15 cellular contexts compared by ENCODE assay signal in the genomic region with DNA sequence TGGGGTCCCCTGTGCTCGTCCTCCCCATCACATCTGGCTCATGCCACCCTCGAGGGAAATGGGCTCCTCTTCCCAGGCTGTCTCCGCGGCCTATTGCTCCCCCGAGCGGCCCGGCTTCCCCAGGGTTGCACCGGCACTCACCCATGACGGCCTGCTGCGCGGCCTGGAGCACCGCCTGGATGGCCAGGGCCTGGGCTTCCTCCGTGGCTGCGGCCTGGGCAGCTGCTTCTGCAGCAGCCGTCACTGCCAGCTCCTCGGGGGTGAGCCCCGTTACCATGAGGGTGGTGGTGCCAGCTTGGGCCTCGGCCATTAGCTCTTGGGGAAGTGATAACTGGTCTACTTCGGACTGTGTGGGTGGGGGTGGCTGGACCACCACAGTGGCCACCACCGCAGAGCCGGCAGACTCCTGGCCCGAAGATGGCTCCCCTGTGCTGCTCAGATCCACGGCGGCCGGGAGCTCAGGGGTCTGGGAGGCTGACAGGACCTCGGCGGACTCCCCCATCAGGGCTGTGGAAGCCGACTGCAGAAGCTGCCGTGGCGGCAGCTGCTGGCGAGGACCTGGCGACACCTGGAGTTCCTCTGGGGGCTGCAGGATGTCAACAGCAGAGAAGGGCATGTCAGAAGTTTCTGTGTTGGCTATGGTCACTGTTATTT. TPM values are rescaled to one million over a fixed set of nuclear protein-coding genes. Genes with fewer than 3 reads are reported as not detected.
DNase-seq lines count a peak whose midpoint lies in the region; ATAC-seq, FAIRE-seq and TF ChIP-seq lines count a peak whose summit lies in the region.
"Had no signal": no experiment of that assay in that cellular context is flagged by ENCODE, and none has a peak within 500 bp of the region (broad histone marks: within the 10 kb centered on the region; RNA-seq: fewer than 3 reads in every experiment).

No MANE protein-coding gene starts in this region.

- no peaks in the 10 kb centered on the region for H3K27me3 Mint-ChIP-seq in activated CD8-positive, alpha-beta memory T cell treated with anti-CD3 and anti-CD28 coated beads, Interleukin-2, amount 10 ng/mL, durations not matched to agents 7 days and 5 days
- H3K27me3 Mint-ChIP-seq in astrocyte (ENCODE audit: low read depth, unreplicated experiment): no peaks in the 10 kb centered on the region
- H3K27me3 Mint-ChIP-seq: activated B cell treated with CpG ODN at 0.5 μM for 24 hours had no signal

- ATAC-seq in activated CD8-positive, alpha-beta memory T cell treated with anti-CD3 and anti-CD28 coated beads, Interleukin-2, amount 10 ng/mL, durations not matched to agents 7 days and 5 days: no peak

- 96% methylated on average over 23 of the region's 32 CpGs for WGBS in mesenchymal stem cell

- no peak overlapping the region for H3K23ac ChIP-seq in mesenchymal stem cell (ENCODE audit: low read length in 2 of 2)

- H2AK5ac ChIP-seq in mesenchymal stem cell (ENCODE audit: low read length, severe bottlenecking): peak overlapping the region; percentile 58

- no peak overlapping the region for H3K18ac ChIP-seq in mesenchymal stem cell (ENCODE audit: low read depth in 1 of 2, low read length in 2 of 2)

- no peaks in the 10 kb centered on the region for H3K9me3 Mint-ChIP-seq in activated CD8-positive, alpha-beta memory T cell treated with anti-CD3 and anti-CD28 coated beads, Interleukin-2, amount 10 ng/mL, durations not matched to agents 7 days and 5 days (ENCODE audit: low read depth)
- no peaks in the 10 kb centered on the region for H3K9me3 Mint-ChIP-seq in astrocyte (ENCODE audit: unreplicated experiment)
- H3K9me3 Mint-ChIP-seq: activated B cell treated with CpG ODN at 0.5 μM for 24 hours; T-helper 2 cell treated with Interferon-gamma antibody and Interleukin-4, amounts not matched to agents 5 μg/mL and 100 μg/mL, for 36 hours had no signal

- H3K79me1 ChIP-seq in mesenchymal stem cell (replicated peaks; ENCODE audit: low read length, poor library complexity, severe bottlenecking): peaks cover 22% of the 10 kb centered on the region

- TF ChIP-seq POLR2A in erythroblast (IDR thresholded peaks at IDR 0.05; ENCODE audit: low read length): no peak

- no peak overlapping the region for H3K4me3 ChIP-seq in astrocyte (ENCODE audit: insufficient read depth, low read depth, low read length)
- no peak overlapping the region for H3K4me3 ChIP-seq in mesenchymal stem cell (ENCODE audit: insufficient read depth in 1 of 2, low read depth in 1 of 2, low read length in 2 of 2)
- H3K4me3 ChIP-seq: PC-9 had no signal

- FAIRE-seq in astrocyte (lab: Jason Lieb, UNC) (no peak), HTR-8/SVneo (lab: Jason Lieb, UNC) (no peak)

- H3K36me3 Mint-ChIP-seq in activated CD8-positive, alpha-beta memory T cell treated with anti-CD3 and anti-CD28 coated beads, Interleukin-2, amount 10 ng/mL, durations not matched to agents 7 days and 5 days: peaks cover 27% of the 10 kb centered on the region
- peaks cover 3% of the 10 kb centered on the region for H3K36me3 Mint-ChIP-seq in astrocyte (ENCODE audit: low read depth, unreplicated experiment)

- H3K4me1 Mint-ChIP-seq in activated CD8-positive, alpha-beta memory T cell treated with anti-CD3 and anti-CD28 coated beads, Interleukin-2, amount 10 ng/mL, durations not matched to agents 7 days and 5 days: peaks cover 43% of the 10 kb centered on the region
- peaks cover 3% of the 10 kb centered on the region for H3K4me1 Mint-ChIP-seq in astrocyte (ENCODE audit: low read depth, unreplicated experiment)

- H3K9ac ChIP-seq in astrocyte (ENCODE audit: low read length): peak overlapping the region; percentile 35
- no peak overlapping the region for H3K9ac ChIP-seq in mesenchymal stem cell (ENCODE audit: low read length)

- no peaks in the 10 kb centered on the region for H4K20me1 ChIP-seq in astrocyte (ENCODE audit: insufficient read depth, low read length)

- no peak for TF ChIP-seq CTCF in astrocyte (IDR thresholded peaks at IDR 0.05; ENCODE audit: insufficient read depth, low read depth, low read length)

- H3K27ac ChIP-seq in astrocyte (ENCODE audit: low read depth, low read length) (no peak overlapping the region), mesenchymal stem cell (ENCODE audit: low read length, poor library complexity, severe bottlenecking) (no peak overlapping the region), temporal lobe (ENCODE audit: low read depth, low read length) (peak overlapping the region; percentile 19)
- H3K27ac ChIP-seq: C4-2B, foreskin keratinocyte, PC-9 had no signal

- H2BK15ac ChIP-seq in mesenchymal stem cell (ENCODE audit: low read depth, poor library complexity, severe bottlenecking): no peak overlapping the region

- H3K36me3 ChIP-seq in astrocyte (ENCODE audit: insufficient read depth, low read length): peaks cover 3% of the 10 kb centered on the region
- peaks cover 94 to 96% of the 10 kb centered on the region in 2 experiments for H3K36me3 ChIP-seq in mesenchymal stem cell (ENCODE audit: control insufficient read depth in 1 of 2, insufficient read depth in 2 of 2, low read depth in 1 of 2, low read length in 2 of 2)

- H4K8ac ChIP-seq in mesenchymal stem cell (ENCODE audit: low read length): no peak overlapping the region

- H4K91ac ChIP-seq in mesenchymal stem cell (ENCODE audit: low read length): no peak overlapping the region

- H3K4me2 ChIP-seq in astrocyte (ENCODE audit: low read length) (no peak overlapping the region), mesenchymal stem cell (ENCODE audit: low read length, poor library complexity, severe bottlenecking) (no peak overlapping the region)
- H3K4me2 ChIP-seq: PC-9 had no signal

- no peak for DNase-seq in activated CD8-positive, alpha-beta memory T cell treated with anti-CD3 and anti-CD28 coated beads, Interleukin-2, amount 10 ng/mL, durations not matched to agents 7 days and 5 days
- DNase-seq in activated CD8-positive, alpha-beta memory T cell treated with anti-CD3 and anti-CD28 coated beads, Interleukin-2, amount 50 U/mL, for 4 hours: no peak
- DNase-seq in astrocyte (ENCODE audit: low read depth) (no peak), mesenchymal stem cell (no peak), NCI-H1048 (lab: John Stamatoyannopoulos, UW) (no peak), HTR-8/SVneo (ENCODE audit: insufficient read length, low spot score) (no peak), erythroblast (lab: John Stamatoyannopoulos, UW) (no peak)
- DNase-seq: amniotic stem cell, foreskin keratinocyte, NCI-H748 treated with DMSO at 0.1 percent for 48 hours had no signal

- H2BK5ac ChIP-seq in mesenchymal stem cell (ENCODE audit: low read depth, low read length, poor library complexity, severe bottlenecking): no peak overlapping the region

- H3K4me1 ChIP-seq in astrocyte (ENCODE audit: insufficient read depth, low read length): peaks cover 4% of the 10 kb centered on the region
- peaks cover 15% of the 10 kb centered on the region for H3K4me1 ChIP-seq in mesenchymal stem cell (ENCODE audit: control insufficient read depth, insufficient read depth, low read depth, low read length)
- H3K4me1 ChIP-seq: foreskin keratinocyte had no signal

- H3K27ac Mint-ChIP-seq in activated CD8-positive, alpha-beta memory T cell treated with anti-CD3 and anti-CD28 coated beads, Interleukin-2, amount 10 ng/mL, durations not matched to agents 7 days and 5 days: peak overlapping the region; percentile 66
- no peak overlapping the region for H3K27ac Mint-ChIP-seq in astrocyte (ENCODE audit: unreplicated experiment)

- CTCF ChIA-PET in activated CD8-positive, alpha-beta memory T cell treated with anti-CD3 and anti-CD28 coated beads, Interleukin-2, amount 10 ng/mL, durations not matched to agents 7 days and 5 days (lab: Charles Lee): interaction anchor here (1.2 to 11.0 kb wide), 5 partner anchors 15 to 42 kb away, joined by 3 to 190 read pairs (median 4); partner anchors contain the start of gene ARHGAP4

- no peak overlapping the region for H2BK12ac ChIP-seq in mesenchymal stem cell (ENCODE audit: low read length in 2 of 2)

- H3K4ac ChIP-seq in mesenchymal stem cell (ENCODE audit: low read depth in 1 of 2, low read length in 2 of 2): no peak overlapping the region

- no peak overlapping the region for H2AFZ ChIP-seq in astrocyte (ENCODE audit: low read depth, low read length)
- H2AFZ ChIP-seq in mesenchymal stem cell (ENCODE audit: low read depth, low read length): no peak overlapping the region
- H2AFZ ChIP-seq: PC-9 had no signal

- H3K9me3 ChIP-seq in astrocyte (ENCODE audit: insufficient read depth, low read depth, low read length) (no peaks in the 10 kb centered on the region), mesenchymal stem cell (ENCODE audit: control insufficient read depth, low read length) (no peaks in the 10 kb centered on the region)

- H3K4me3 Mint-ChIP-seq in activated CD8-positive, alpha-beta memory T cell treated with anti-CD3 and anti-CD28 coated beads, Interleukin-2, amount 10 ng/mL, durations not matched to agents 7 days and 5 days: no peak overlapping the region
- H3K4me3 Mint-ChIP-seq in astrocyte (ENCODE audit: unreplicated experiment): no peak overlapping the region
- H3K4me3 Mint-ChIP-seq: activated B cell treated with CpG ODN at 0.5 μM for 24 hours; T-helper 2 cell treated with Interferon-gamma antibody and Interleukin-4, amounts not matched to agents 5 μg/mL and 100 μg/mL, for 36 hours had no signal

- no peak overlapping the region for H2BK120ac ChIP-seq in mesenchymal stem cell (ENCODE audit: low read depth, low read length)

- H3K14ac ChIP-seq in mesenchymal stem cell (ENCODE audit: low read length in 2 of 2): no peak overlapping the region

- H3K79me2 ChIP-seq in astrocyte (ENCODE audit: insufficient read depth, low read length): peaks cover 7% of the 10 kb centered on the region

- H3K27me3 ChIP-seq in astrocyte (ENCODE audit: insufficient read depth, low read length) (no peaks in the 10 kb centered on the region), mesenchymal stem cell (ENCODE audit: control insufficient read depth in 1 of 2, insufficient read depth in 1 of 2, low read length in 2 of 2) (no peaks in the 10 kb centered on the region)
- H3K27me3 ChIP-seq: foreskin keratinocyte had no signal

RNA-seq across cellular contexts. Expression of gene RENBP, which starts 8.1 kb away (rescaled TPM):
- total RNA-seq in activated CD8-positive, alpha-beta memory T cell treated with anti-CD3 and anti-CD28 coated beads, Interleukin-2, amount 10 ng/mL, durations not matched to agents 7 days and 5 days: 1 to 10 TPM; 6.8 to 7.5 TPM
- total RNA-seq in astrocyte: 1.7 and 2.2 TPM in 2 replicates
- polyA plus RNA-seq in mesenchymal stem cell (2013, experiment 1 of 2): 20.4 TPM
- polyA plus RNA-seq in mesenchymal stem cell (2013, experiment 2 of 2): 17.0 TPM
- total RNA-seq in temporal lobe: 1.5 TPM

RNA-seq across cellular contexts. Expression of gene NAA10, which starts 17.7 kb away (rescaled TPM):
- 100 to 1,000 TPM in 1 of 2 experiments, 10 to 100 TPM in 1; 92.8 to 115 TPM for total RNA-seq in activated CD8-positive, alpha-beta memory T cell treated with anti-CD3 and anti-CD28 coated beads, Interleukin-2, amount 10 ng/mL, durations not matched to agents 7 days and 5 days
- total RNA-seq in astrocyte (134 and 144 TPM in 2 replicates), temporal lobe (18.7 TPM)
- 173 TPM for polyA plus RNA-seq in mesenchymal stem cell (2013, experiment 1 of 2)
- 171 TPM for polyA plus RNA-seq in mesenchymal stem cell (2013, experiment 2 of 2)

RNA-seq across cellular contexts. Expression of gene HCFC1, which starts 19.1 kb away (rescaled TPM):
- total RNA-seq in activated CD8-positive, alpha-beta memory T cell treated with anti-CD3 and anti-CD28 coated beads, Interleukin-2, amount 10 ng/mL, durations not matched to agents 7 days and 5 days: 100 to 1,000 TPM; 136 to 138 TPM
- total RNA-seq in astrocyte (58.1 and 61.2 TPM in 2 replicates), temporal lobe (20.4 TPM)
- 27.2 TPM for polyA plus RNA-seq in mesenchymal stem cell (2013, experiment 1 of 2)
- 23.7 TPM for polyA plus RNA-seq in mesenchymal stem cell (2013, experiment 2 of 2)

RNA-seq across cellular contexts. Expression of gene TMEM187, which starts 20.1 kb away (rescaled TPM):
- 10 to 100 TPM in 1 of 2 experiments, 1 to 10 TPM in 1; 8.6 to 10.7 TPM for total RNA-seq in activated CD8-positive, alpha-beta memory T cell treated with anti-CD3 and anti-CD28 coated beads, Interleukin-2, amount 10 ng/mL, durations not matched to agents 7 days and 5 days
- total RNA-seq in astrocyte (8.6 and 10.6 TPM in 2 replicates), temporal lobe (1.7 TPM)
- 5.8 TPM for polyA plus RNA-seq in mesenchymal stem cell (2013, experiment 1 of 2)
- 5.5 TPM for polyA plus RNA-seq in mesenchymal stem cell (2013, experiment 2 of 2)

RNA-seq across cellular contexts. Expression of gene ARHGAP4, which starts 26.4 kb away (rescaled TPM):
- 100 to 1,000 TPM; 188 to 300 TPM for total RNA-seq in activated CD8-positive, alpha-beta memory T cell treated with anti-CD3 and anti-CD28 coated beads, Interleukin-2, amount 10 ng/mL, durations not matched to agents 7 days and 5 days
- 3.9 and 4.3 TPM in 2 replicates for total RNA-seq in astrocyte
- 0.83 TPM for polyA plus RNA-seq in mesenchymal stem cell (2013, experiment 1 of 2)
- 1.1 TPM for polyA plus RNA-seq in mesenchymal stem cell (2013, experiment 2 of 2)
- 3.2 TPM for total RNA-seq in temporal lobe
